In genomic region chrX:40106677-40107290, GRCh38 we compare ENCODE assay signal across 9 cellular contexts. TPM values are rescaled to one million over a fixed set of nuclear protein-coding genes. Genes with fewer than 3 reads are reported as not detected.
DNase-seq lines count a peak whose midpoint lies in the region; ATAC-seq, FAIRE-seq and TF ChIP-seq lines count a peak whose summit lies in the region.
"Had no signal": no experiment of that assay in that cellular context is flagged by ENCODE, and none has a peak within 500 bp of the region (broad histone marks: within the 10 kb centered on the region; RNA-seq: fewer than 3 reads in every experiment).

No MANE protein-coding gene starts in this region.

- H3K9ac ChIP-seq in SU-DHL-6 (ENCODE audit: low read length) = peak overlapping the region; percentile 77

- H3K36me3 ChIP-seq in SU-DHL-6 (ENCODE audit: low read length) (no peaks in the 10 kb centered on the region), gastroesophageal sphincter (no peaks in the 10 kb centered on the region), spleen (no peaks in the 10 kb centered on the region)

- no peak for TF ChIP-seq POLR2A in gastroesophageal sphincter (IDR thresholded peaks at IDR 0.05)
- TF ChIP-seq POLR2A in spleen (IDR thresholded peaks at IDR 0.05) = no peak

- H3K27ac ChIP-seq in SU-DHL-6 (ENCODE audit: low read depth, low read length) = peak overlapping the region; percentile 57
- H3K27ac ChIP-seq in gastroesophageal sphincter = peak overlapping the region; percentile 78 to 98 (median 94)
- peak overlapping the region in 7 of 8 donors; percentile 58 to 86 (median 76) for H3K27ac ChIP-seq in spleen

- H3K4me2 ChIP-seq in SU-DHL-6 (ENCODE audit: low read depth, low read length, poor library complexity, severe bottlenecking) = peak overlapping the region; percentile 65

- H3K27me3 ChIP-seq in SU-DHL-6 (ENCODE audit: low read length) (no peaks in the 10 kb centered on the region), gastroesophageal sphincter (no peaks in the 10 kb centered on the region), spleen (replicated peaks in 1 of 7) (peaks cover 0 to 90% (median 42%) of the 10 kb centered on the region in 7 donors)

- TF ChIP-seq CTCF in SU-DHL-6 (IDR thresholded peaks at IDR 0.05; ENCODE audit: insufficient read depth, low read length, poor library complexity, severe bottlenecking) (no peak), gastroesophageal sphincter (IDR thresholded peaks at IDR 0.05) (no peak), spleen (IDR thresholded peaks at IDR 0.05 in 8 of 11, conservative IDR thresholded peaks at IDR 0.05 in 3 of 11) (no peak)

- H4K20me1 ChIP-seq in SU-DHL-6 (ENCODE audit: low read depth, low read length) = no peaks in the 10 kb centered on the region

- no peak for ATAC-seq in gastroesophageal sphincter

- H3K9me3 ChIP-seq in SU-DHL-6 (ENCODE audit: insufficient read depth, low read length) (no peaks in the 10 kb centered on the region), gastroesophageal sphincter (no peaks in the 10 kb centered on the region), spleen (peaks cover 0 to 5% (median 0%) of the 10 kb centered on the region in 8 donors)

- H3K9me2 ChIP-seq in SU-DHL-6 (replicated peaks; ENCODE audit: insufficient read depth, low read length) = no peaks in the 10 kb centered on the region

- H3F3A ChIP-seq in SU-DHL-6 (ENCODE audit: insufficient read depth) = peaks cover 13% of the 10 kb centered on the region; the same call in 1 of the 2 replicates

- no peak for TF ChIP-seq EP300 in gastroesophageal sphincter (IDR thresholded peaks at IDR 0.05)

- H2AFZ ChIP-seq in SU-DHL-6 (ENCODE audit: low read depth, low read length, severe bottlenecking) = no peak overlapping the region

- WGBS in gastroesophageal sphincter (ENCODE audit: low coverage in 1 of 2), 2 donors = 13% methylated on average over 11 of the region's 35 CpGs; no CpG with 5 or more reads in 1 of the 2 donors
- WGBS in spleen, 5 donors = 1 to 8% (median 2%) methylated on average over 23 to 35 of the region's 35 CpGs

- DNase-seq in DMS 273 (lab: John Stamatoyannopoulos, UW; ENCODE audit: unreplicated experiment) = peak; percentile 65
- no peak for DNase-seq in DMS 273 treated with DMSO at 0.1 percent for 48 hours (lab: John Stamatoyannopoulos, UW)
- no peak for DNase-seq in spleen
- no peak for DNase-seq in RCC 7860 (ENCODE audit: low spot score)
- DNase-seq in putamen (ENCODE audit: low spot score) = no peak
- no peak for DNase-seq in AML-193 (lab: John Stamatoyannopoulos, UW)

- no peaks in the 10 kb centered on the region for H3K79me2 ChIP-seq in SU-DHL-6 (ENCODE audit: insufficient read depth, low read length)

- H3K4me3 ChIP-seq in SU-DHL-6 (ENCODE audit: insufficient read depth, low read length, poor library complexity, severe bottlenecking) (peak overlapping the region; percentile 44), gastroesophageal sphincter (peak overlapping the region; percentile 45 to 78), spleen (peak overlapping the region; percentile 31 to 76 (median 48))

- intact Hi-C loops in spleen (cut with DNase I; ENCODE audit: low total_unique reads) = loop anchor here (10.0 kb wide), 1 partner anchor 48 kb away; no protein-coding TSS in a partner anchor

- H3K4me1 ChIP-seq in gastroesophageal sphincter = peaks cover 0 to 44% (median 18%) of the 10 kb centered on the region in 3 donors
- peaks cover 22 to 53% (median 30%) of the 10 kb centered on the region in 6 donors for H3K4me1 ChIP-seq in spleen

- no peak for FAIRE-seq in RCC 7860 (lab: Jason Lieb, UNC)
- FAIRE-seq: A204.1 had no signal

RNA-seq across cellular contexts. Expression of gene BCOR, which starts 9.0 kb away (rescaled TPM):
- total RNA-seq in gastroesophageal sphincter (10 to 100 TPM; 18.4 to 27.4 (median 21.4) TPM), spleen (10 to 100 TPM; 26.1 to 38.6 (median 31.8) TPM)
- polyA plus RNA-seq in spleen = 10 to 100 TPM in 1 of 3 donors, 1 to 10 TPM in 2; 8.3 to 13.1 (median 9.8) TPM
